29 cellular contexts compared by ENCODE assay signal in genomic region chrX:48645669-48646068, GRCh38. TPM values are rescaled to one million over a fixed set of nuclear protein-coding genes. Genes with fewer than 3 reads are reported as not detected.
"Had no signal": no experiment of that assay in that cellular context is flagged by ENCODE, and none has a peak within 500 bp of the region (broad histone marks: within the 10 kb centered on the region; RNA-seq: fewer than 3 reads in every experiment).

No MANE protein-coding gene starts in this region.

- H3K4me1 ChIP-seq: ascending aorta had no signal

- H3K27ac ChIP-seq: ascending aorta, cardiac muscle cell, VCaP had no signal

- FAIRE-seq: bronchial epithelial cell, TTC549 had no signal

- H3K36me3 ChIP-seq: ascending aorta, cardiac muscle cell had no signal

- H3K9me3 ChIP-seq: ascending aorta had no signal

- H3K4me3 ChIP-seq: ascending aorta, cardiac muscle cell had no signal

- ATAC-seq: activated CD8-positive, alpha-beta memory T cell treated with anti-CD3 and anti-CD28 coated beads, Interleukin-2, amount 10 ng/mL, durations not matched to agents 7 days and 5 days; activated CD8-positive, alpha-beta T cell treated with anti-CD3 and anti-CD28 coated beads for 36 hours; activated naive CD8-positive, alpha-beta T cell treated with anti-CD3 and anti-CD28 coated beads, Interleukin-2, amount 50 U/mL, for 24 hours had no signal

- H3K27me3 ChIP-seq: ascending aorta, cardiac muscle cell had no signal

- DNase-seq: activated B cell treated with CpG ODN at 0.5 μM for 24 hours; activated CD4-positive, alpha-beta memory T cell treated with anti-CD3 and anti-CD28 coated beads for 36 hours; activated CD4-positive, alpha-beta T cell treated with anti-CD3 and anti-CD28 coated beads for 4 hours; activated CD4-positive, alpha-beta T cell treated with anti-CD3 and anti-CD28 coated beads, Interleukin-2, amount 10 ng/mL, durations not matched to agents 24 days and 14 days; activated CD4-positive, alpha-beta T cell treated with anti-CD3 and anti-CD28 coated beads, Interleukin-2, amount 50 U/mL, for 1 hour; activated CD4-positive, alpha-beta T cell treated with anti-CD3 and anti-CD28 coated beads, Interleukin-2, amount 50 U/mL, for 4 hours; activated CD4-positive, CD25-positive, alpha-beta regulatory T cell treated with anti-CD3 and anti-CD28 coated beads, Interleukin-2, amount 50 U/mL, for 72 hours; activated CD8-positive, alpha-beta memory T cell treated with anti-CD3 and anti-CD28 coated beads, Interleukin-2, amount 10 ng/mL, durations not matched to agents 7 days and 5 days; activated CD8-positive, alpha-beta memory T cell treated with anti-CD3 and anti-CD28 coated beads, Interleukin-2, amount 50 U/mL, for 48 hours; activated CD8-positive, alpha-beta T cell treated with anti-CD3 and anti-CD28 coated beads for 36 hours; activated effector memory CD4-positive, alpha-beta T cell treated with Interleukin-2 at 50 U/mL for 16 hours; activated gamma-delta T cell; activated naive CD4-positive, alpha-beta T cell treated with anti-CD3 and anti-CD28 coated beads, Interleukin-2, amount 10 ng/mL, durations not matched to agents 7 days and 5 days; activated naive CD4-positive, alpha-beta T cell treated with Interleukin-2 at 50 U/mL for 16 hours; activated naive CD8-positive, alpha-beta T cell treated with anti-CD3 and anti-CD28 coated beads, Interleukin-2, amount 10 ng/mL, durations not matched to agents 7 days and 5 days; activated naive CD8-positive, alpha-beta T cell treated with anti-CD3 and anti-CD28 coated beads, Interleukin-2, amount 50 U/mL, for 24 hours; activated T-cell treated with anti-CD3 and anti-CD28 coated beads, Interleukin-2, amount 50 U/mL, for 24 hours; activated T-cell treated with anti-CD3 and anti-CD28 coated beads, Interleukin-2, amount 50 U/mL, for 48 hours; amygdala; anterior cingulate cortex; caudate nucleus; cerebellar nuclear complex; T-helper 2 cell; T-helper 9 cell had no signal

RNA-seq across cellular contexts. Expression of gene WAS, which starts 37.9 kb away (rescaled TPM):
- total RNA-seq: bronchial epithelial cell had no signal
